ENCODE assay signal across 7 cellular contexts in the genomic region with DNA sequence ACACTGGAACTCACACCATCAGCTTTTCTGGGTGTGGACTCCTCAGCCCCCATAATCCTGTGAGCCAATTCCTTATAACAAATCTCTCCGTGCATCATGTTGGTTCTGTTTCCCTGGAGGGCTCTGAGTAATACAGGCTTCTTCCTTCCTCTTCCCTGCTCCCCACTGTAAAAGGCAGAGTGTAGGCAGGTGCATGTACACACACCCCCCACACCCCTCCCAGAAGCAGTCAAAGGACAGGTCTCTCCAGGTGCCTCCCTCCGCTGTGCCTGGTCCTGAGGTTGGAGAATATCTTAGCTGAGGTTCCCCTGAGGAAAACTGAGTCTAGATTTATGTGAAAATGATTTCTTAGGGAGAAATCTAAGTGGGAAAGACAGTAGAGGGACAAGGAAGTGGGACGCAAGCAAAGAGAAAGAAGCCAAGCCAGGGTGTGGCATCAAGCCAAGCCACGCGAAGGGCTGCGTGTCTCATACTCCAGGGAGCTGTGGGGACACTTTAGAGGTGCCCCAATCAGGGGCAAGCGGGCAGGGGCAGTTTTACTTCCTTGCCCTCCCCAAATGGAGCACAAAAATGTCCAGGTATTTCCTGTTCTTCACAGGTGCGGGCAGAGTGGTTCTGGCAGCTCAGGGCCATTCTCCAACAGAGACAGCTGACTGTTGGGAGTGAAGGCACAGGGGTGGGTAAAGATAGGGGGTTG.
A peak's percentile ranks its signal among the peaks of the same experiment; 100 is the strongest.
DNase-seq lines count a peak whose midpoint lies in the region; ATAC-seq and TF ChIP-seq lines count a peak whose summit lies in the region.

No MANE protein-coding gene starts in this region.

- peaks cover 24 to 30% of the 10 kb centered on the region in 2 donors for H3K4me1 ChIP-seq in thoracic aorta (ENCODE audit: control insufficient read depth in 1 of 2, low read depth in 2 of 2)

- H3K27ac Mint-ChIP-seq in chondrocyte (ENCODE audit: unreplicated experiment), result peak overlapping the region; percentile 83

- H3K27me3 ChIP-seq in thoracic aorta (replicated peaks; ENCODE audit: insufficient read depth), result no peaks in the 10 kb centered on the region

- peak overlapping the region; percentile 34 to 56 for H3K27ac ChIP-seq in thoracic aorta

- ATAC-seq in thoracic aorta (ENCODE audit: insufficient number of reproducible peaks, low FRiP score, low read depth), result no peak

- no peaks in the 10 kb centered on the region for H3K27me3 Mint-ChIP-seq in chondrocyte (ENCODE audit: low read depth)

- DNase-seq in NCI-H526 (lab: John Stamatoyannopoulos, UW) (peak; percentile 63 to 74), chondrocyte (ENCODE audit: low spot score) (no peak), lung microvascular endothelial cell (ENCODE audit: low read depth in 2 of 2) (peak; percentile 14 to 69), thoracic aorta (ENCODE audit: low spot score) (no peak), cortex of kidney (lab: John Stamatoyannopoulos, UW) (no peak), LoVo (ENCODE audit: low spot score) (no peak)
- DNase-seq in activated CD4-positive, alpha-beta T cell treated with anti-CD3 and anti-CD28 coated beads, Interleukin-2, amount 50 U/mL, for 1 hour, result no peak

- H3K4me3 Mint-ChIP-seq in chondrocyte (ENCODE audit: unreplicated experiment), result peak overlapping the region; percentile 15

- peak overlapping the region; percentile 44 for H3K4me3 ChIP-seq in thoracic aorta

- H3K36me3 Mint-ChIP-seq in chondrocyte (ENCODE audit: low read depth), result no peaks in the 10 kb centered on the region

- no peaks in the 10 kb centered on the region for H3K36me3 ChIP-seq in thoracic aorta

- peaks cover 53% of the 10 kb centered on the region for H3K4me1 Mint-ChIP-seq in chondrocyte (ENCODE audit: low read depth)

- H3K9me3 ChIP-seq in thoracic aorta, result no peaks in the 10 kb centered on the region

- no peak for TF ChIP-seq CTCF in chondrocyte (IDR thresholded peaks at IDR 0.05)
- no peak for TF ChIP-seq CTCF in thoracic aorta (IDR thresholded peaks at IDR 0.05)

- H3K9me3 Mint-ChIP-seq in chondrocyte (ENCODE audit: low read depth), result peaks cover 3% of the 10 kb centered on the region

Comparison
In these comparisons a context has a peak if more than half of its experiments do, and no peak if none do; other contexts are left out.
1. DNase-seq: peak in NCI-H526 (2 of 2) and lung microvascular endothelial cell (2 of 2); none in chondrocyte (single experiment), thoracic aorta (single experiment), activated CD4-positive, alpha-beta T cell treated with anti-CD3 and anti-CD28 coated beads, Interleukin-2, amount 50 U/mL, for 1 hour (single experiment), cortex of kidney (single experiment) and LoVo (single experiment).